7 cellular contexts compared by ENCODE assay signal in genomic region chr11:60906132-60906972, GRCh38. TPM values are rescaled to one million over a fixed set of nuclear protein-coding genes. Genes with fewer than 3 reads are reported as not detected.
DNase-seq lines count a peak whose midpoint lies in the region; ATAC-seq, FAIRE-seq and TF ChIP-seq lines count a peak whose summit lies in the region.

Gene PRPF19 (minus strand): TSS chr11:60906585. CDS start chr11:60906382, 203 bp downstream.

- intact Hi-C loops in body of pancreas (cut with DNase I), result no loop called here

- WGBS in body of pancreas, 2 donors, result 1% methylated on average over 44 to 67 of the region's 75 CpGs

- peak; percentile 86 to 90 (median 86) for TF ChIP-seq POLR2A in body of pancreas (IDR thresholded peaks at IDR 0.05)

- H3K36me3 ChIP-seq in body of pancreas (replicated peaks in 1 of 2; ENCODE audit: insufficient read depth in 1 of 2, low read depth in 2 of 2), result peaks cover 0 to 13% of the 10 kb centered on the region in 2 donors

- no peaks in the 10 kb centered on the region for H3K9me3 ChIP-seq in body of pancreas

- FAIRE-seq in TTC549 (lab: Jason Lieb, UNC), result peak; percentile 93

- H3K27ac ChIP-seq in body of pancreas, result peak within 1 kb of the TSS; percentile 86 to 96 (median 95)

- H3K27me3 ChIP-seq in body of pancreas, result no peaks in the 10 kb centered on the region

- H3K4me3 ChIP-seq in body of pancreas, result peak within 1 kb of the TSS; percentile 75 to 95
- H3K4me3 ChIP-seq in iPS-11a (ENCODE audit: low read depth, low read length), result peak within 1 kb of the TSS; percentile 74
- H3K4me3 ChIP-seq in skeletal muscle cell (ENCODE audit: low read depth, low read length), result peak within 1 kb of the TSS; percentile 92

- peak; percentile 90 for DNase-seq in NCI-H2107 treated with DMSO at 0.1 percent for 48 hours (lab: John Stamatoyannopoulos, UW; ENCODE audit: unreplicated experiment)
- peak; percentile 97 to 98 (median 97) for DNase-seq in body of pancreas
- peak; percentile 73 for DNase-seq in skeletal muscle cell (ENCODE audit: low read depth)

- peak in 1 of 7 experiments; percentile 11 for TF ChIP-seq CTCF in body of pancreas (IDR thresholded peaks at IDR 0.05)

- ATAC-seq in GM18519 (IDR thresholded peaks at IDR 0.05; ENCODE audit: low FRiP score, unreplicated experiment) (peak; percentile 55), HG03064 (IDR thresholded peaks at IDR 0.05; ENCODE audit: low read depth, unreplicated experiment) (peak; percentile 66), body of pancreas (peak; percentile 99)

- peaks cover 33% of the 10 kb centered on the region for H3K4me1 ChIP-seq in body of pancreas

RNA-seq across cellular contexts. Expression of gene PRPF19, which starts in this region (rescaled TPM):
- total RNA-seq in body of pancreas, result 10 to 100 TPM; 22.1 to 27.0 TPM

Comparison
In these comparisons a context has a peak if more than half of its experiments do, and no peak if none do; other contexts are left out.
1. Peak in every context shown above with its lines: DNase-seq, ATAC-seq, H3K4me3 ChIP-seq and H3K27ac ChIP-seq.